Comparison of ENCODE assay signal across 8 cellular contexts in genomic region chr1:116556289-116557006, GRCh38.
DNase-seq lines count a peak whose midpoint lies in the region; ATAC-seq and TF ChIP-seq lines count a peak whose summit lies in the region.

No MANE protein-coding gene starts in this region.

- no peaks in the 10 kb centered on the region for H3K9me3 ChIP-seq in BLaER1

- H3K36me3 ChIP-seq in BLaER1 = peaks cover 2% of the 10 kb centered on the region; the same call in 1 of the 2 replicates

- H4K20me1 ChIP-seq in BLaER1 = peaks cover 22% of the 10 kb centered on the region; the same call in 1 of the 2 replicates

- no peak for TF ChIP-seq CTCF in GM13976 (IDR thresholded peaks at IDR 0.05; ENCODE audit: borderline replicate concordance, control extremely low read depth, extremely low read depth, insufficient read depth, missing control alignments)

- DNase-seq in HK-2 (ENCODE audit: unreplicated experiment) (peak; percentile 86), fibroblast of gingiva (ENCODE audit: low read depth) (peak; percentile 71), GM13976 (ENCODE audit: low spot score) (no peak), SHP77 treated with DMSO at 0.1 percent for 48 hours (lab: John Stamatoyannopoulos, UW) (no peak)
- DNase-seq in activated CD4-positive, alpha-beta T cell treated with anti-CD3 and anti-CD28 coated beads, Interleukin-2, amount 50 U/mL, for 48 hours = peak; percentile 80 to 86
- DNase-seq in stimulated activated CD4-positive, alpha-beta T cell treated with anti-CD3 and anti-CD28 coated beads, Interleukin-1b, Interleukin-23, amount 100 ng/mL, for 1 hour (ENCODE audit: low read depth in 2 of 2) = peak; percentile 30 to 32

- no peak overlapping the region for H3K4me3 ChIP-seq in BLaER1

- no peak overlapping the region for H3K9ac ChIP-seq in BLaER1

- H3K27ac ChIP-seq in BLaER1 = peak overlapping the region; percentile 62

- peak overlapping the region; percentile 70 for H3K4me2 ChIP-seq in BLaER1

- peak; percentile 19 for ATAC-seq in GM19468 (IDR thresholded peaks at IDR 0.05; ENCODE audit: extremely low read depth, unreplicated experiment)

- H3K4me1 ChIP-seq in BLaER1 = peaks cover 85% of the 10 kb centered on the region

- in situ Hi-C loops in GM13976 (cut with MboI; ENCODE audit: low sequenced_read_pairs, unreplicated experiment) = no loop called here

- H3K27me3 ChIP-seq in BLaER1 = no peaks in the 10 kb centered on the region

Comparison
In these comparisons a context has a peak if more than half of its experiments do, and no peak if none do; other contexts are left out.
1. DNase-seq: peak in HK-2 (single experiment), activated CD4-positive, alpha-beta T cell treated with anti-CD3 and anti-CD28 coated beads, Interleukin-2, amount 50 U/mL, for 48 hours (2 of 2), fibroblast of gingiva (single experiment) and stimulated activated CD4-positive, alpha-beta T cell treated with anti-CD3 and anti-CD28 coated beads, Interleukin-1b, Interleukin-23, amount 100 ng/mL, for 1 hour (2 of 2); none in GM13976 (single experiment) and SHP77 treated with DMSO at 0.1 percent for 48 hours (single experiment).